12 cellular contexts compared by ENCODE assay signal in genomic region chr5:132261881-132262845, GRCh38. TPM values are rescaled to one million over a fixed set of nuclear protein-coding genes. Genes with fewer than 3 reads are reported as not detected.
A peak's percentile ranks its signal among the peaks of the same experiment; 100 is the strongest.
DNase-seq lines count a peak whose midpoint lies in the region; TF ChIP-seq lines count a peak whose summit lies in the region.
"Had no signal": no experiment of that assay in that cellular context is flagged by ENCODE, and none has a peak within 500 bp of the region (broad histone marks: within the 10 kb centered on the region; RNA-seq: fewer than 3 reads in every experiment).

No MANE protein-coding gene starts in this region.

- no peak for TF ChIP-seq POLR2A in esophagus muscularis mucosa (IDR thresholded peaks at IDR 0.05; ENCODE audit: low read depth)

- no peak for TF ChIP-seq EP300 in esophagus muscularis mucosa (IDR thresholded peaks at IDR 0.05)

- intact Hi-C loops in esophagus muscularis mucosa (cut with DNase I) = no loop called here

- H3K9ac ChIP-seq in skeletal muscle satellite cell (ENCODE audit: low read depth, low read length) = peak overlapping the region; percentile 39

- peaks cover 70 to 96% (median 91%) of the 10 kb centered on the region in 4 donors for H3K4me1 ChIP-seq in esophagus muscularis mucosa
- peaks cover 84% of the 10 kb centered on the region for H3K4me1 ChIP-seq in skeletal muscle satellite cell (ENCODE audit: control insufficient read depth, insufficient read depth, low read length)

- peak overlapping the region; percentile 99 to 100 (median 99) for H3K27ac ChIP-seq in esophagus muscularis mucosa (replicated peaks in 1 of 4)

- POLR2A ChIA-PET in GM10248 (lab: Yijun Ruan, JAX) = no interaction called here

- H3K4me2 ChIP-seq in skeletal muscle satellite cell (ENCODE audit: low read length) = peak overlapping the region; percentile 99

- TF ChIP-seq CTCF in GM10248 (IDR thresholded peaks at IDR 0.05; ENCODE audit: control extremely low read depth, extremely low read depth, low read depth, missing control alignments) (no peak), esophagus muscularis mucosa (IDR thresholded peaks at IDR 0.05) (no peak)

- no peak overlapping the region for H3K4me3 ChIP-seq in esophagus muscularis mucosa
- no peak overlapping the region for H3K4me3 ChIP-seq in skeletal muscle satellite cell (ENCODE audit: low read length)

- DNase-seq in GM10248 (ENCODE audit: extremely low spot score) = peak; percentile 9
- peak; percentile 61 for DNase-seq in activated CD8-positive, alpha-beta memory T cell treated with anti-CD3 and anti-CD28 coated beads for 24 hours
- DNase-seq in esophagus muscularis mucosa (ENCODE audit: extremely low spot score) = peak; percentile 74
- DNase-seq in putamen (ENCODE audit: low spot score) = no peak
- DNase-seq in DMS153 (lab: John Stamatoyannopoulos, UW) = no peak
- no peak for DNase-seq in hepatic stellate cell (ENCODE audit: low spot score)
- no peak for DNase-seq in DMS53 (lab: John Stamatoyannopoulos, UW)
- DNase-seq: activated CD4-positive, alpha-beta T cell treated with anti-CD3 and anti-CD28 coated beads, Interleukin-2, amount 10 ng/mL, durations not matched to agents 24 days and 14 days; NCI-H1105; NCI-H345 had no signal

- CTCF ChIA-PET in GM10248 (lab: Yijun Ruan, JAX) = interaction anchor here (1.1 to 8.2 kb wide), 11 partner anchors 8 to 82 kb away, joined by 3 to 81 read pairs (median 6); no protein-coding TSS in a partner anchor

- 85% methylated on average over 5 of the region's 7 CpGs for WGBS in esophagus muscularis mucosa

- H3K27me3 ChIP-seq in esophagus muscularis mucosa = no peaks in the 10 kb centered on the region
- H3K27me3 ChIP-seq in skeletal muscle satellite cell (ENCODE audit: control insufficient read depth, insufficient read depth, low read length) = no peaks in the 10 kb centered on the region

- H3K36me3 ChIP-seq in esophagus muscularis mucosa (peaks cover 0 to 28% (median 16%) of the 10 kb centered on the region in 4 donors), skeletal muscle satellite cell (ENCODE audit: insufficient read depth, low read length) (peaks cover 69% of the 10 kb centered on the region)

- H3K9me3 ChIP-seq in esophagus muscularis mucosa (no peaks in the 10 kb centered on the region), skeletal muscle satellite cell (replicated peaks; ENCODE audit: low read length) (no peaks in the 10 kb centered on the region)

RNA-seq across cellular contexts. Expression of gene PDLIM4, which starts 4.7 kb away (rescaled TPM):
- 100 to 1,000 TPM in 3 of 4 donors, 10 to 100 TPM in 1; 59.4 to 199 (median 134) TPM for total RNA-seq in esophagus muscularis mucosa
- total RNA-seq in skeletal muscle satellite cell (2012; rRNA removed) = 90.4 and 97.1 TPM in 2 replicates
- total RNA-seq: B cell had no signal

RNA-seq across cellular contexts. Expression of gene SLC22A4, which starts 32.0 kb away (rescaled TPM):
- 1 to 10 TPM in 2 of 4 donors, under 1 TPM in 2; 0.42 to 1.7 (median 1.0) TPM for total RNA-seq in esophagus muscularis mucosa
- total RNA-seq in skeletal muscle satellite cell (2012; rRNA removed) = 5.7 and 7.4 TPM in 2 replicates
- total RNA-seq: B cell had no signal

RNA-seq across cellular contexts. Expression of gene P4HA2, which starts 34.5 kb away (rescaled TPM):
- total RNA-seq in esophagus muscularis mucosa = 10 to 100 TPM; 28.8 to 44.7 (median 30.8) TPM
- 149 and 191 TPM in 2 replicates for total RNA-seq in skeletal muscle satellite cell (2012; rRNA removed)

Comparison
In these comparisons a context has a peak if more than half of its experiments do, and no peak if none do; other contexts are left out.
1. DNase-seq: peak in GM10248 (single experiment), activated CD8-positive, alpha-beta memory T cell treated with anti-CD3 and anti-CD28 coated beads for 24 hours (single experiment) and esophagus muscularis mucosa (single experiment); none in putamen (single experiment), DMS153 (single experiment), hepatic stellate cell (single experiment) and DMS53 (single experiment).